3 cellular contexts compared by ENCODE assay signal in the genomic region with DNA sequence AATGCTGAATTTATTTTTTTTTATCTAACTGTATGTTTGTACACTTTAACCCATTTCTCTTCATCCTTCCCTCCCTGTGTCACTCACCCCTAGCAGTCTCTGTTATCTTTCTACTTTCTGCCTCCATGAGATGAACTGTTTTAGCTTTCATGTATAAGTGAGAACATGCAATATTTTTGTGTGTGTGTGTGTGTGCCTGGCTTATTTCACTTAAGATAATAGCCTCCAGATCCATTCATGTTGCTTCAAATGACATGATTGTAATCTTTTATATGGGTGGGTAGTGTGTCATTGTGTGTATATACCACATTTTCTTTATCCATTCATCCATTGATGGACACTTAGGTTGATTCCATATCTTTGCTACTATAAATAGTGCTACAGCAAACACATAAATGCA.
"Had no signal": no experiment of that assay in that cellular context is flagged by ENCODE, and none has a peak within 500 bp of the region (broad histone marks: within the 10 kb centered on the region; RNA-seq: fewer than 3 reads in every experiment).

No MANE protein-coding gene starts in this region.

- ATAC-seq: GM12878 had no signal

- DNase-seq: GDM1, GF-D8 had no signal

- H3K4me3 ChIP-seq: GM12878 had no signal
